Comparison of ENCODE assay signal across 28 cellular contexts in the genomic region with DNA sequence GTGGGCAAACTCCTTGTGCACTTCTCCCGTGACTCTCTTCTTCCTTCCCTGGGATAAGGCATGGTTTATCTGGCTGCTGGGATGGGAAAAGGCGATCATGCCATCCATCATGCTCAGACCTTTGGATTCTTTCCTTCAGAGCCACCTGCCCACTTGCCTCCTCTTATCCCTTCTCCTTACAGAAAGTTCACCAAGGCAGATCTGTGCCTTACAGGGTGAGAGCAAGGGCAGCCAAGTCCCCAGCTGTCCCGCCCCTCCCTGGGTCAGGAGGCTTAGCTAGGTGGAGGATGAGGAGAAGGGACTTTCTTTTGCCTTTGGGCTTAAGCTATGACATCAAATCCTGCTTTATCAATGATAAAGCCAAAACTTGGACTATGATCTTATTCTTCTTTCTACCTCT. TPM values are rescaled to one million over a fixed set of nuclear protein-coding genes. Genes with fewer than 3 reads are reported as not detected.
DNase-seq lines count a peak whose midpoint lies in the region; ATAC-seq and TF ChIP-seq lines count a peak whose summit lies in the region.
"Had no signal": no experiment of that assay in that cellular context is flagged by ENCODE, and none has a peak within 500 bp of the region (broad histone marks: within the 10 kb centered on the region; RNA-seq: fewer than 3 reads in every experiment).

No MANE protein-coding gene starts in this region.

- no peaks in the 10 kb centered on the region for H3K9me2 ChIP-seq in hepatocyte (replicated peaks; ENCODE audit: insufficient read depth)

- no peak for TF ChIP-seq EP300 in sigmoid colon (IDR thresholded peaks at IDR 0.05)

- TF ChIP-seq CTCF in left ventricle myocardium inferior (IDR thresholded peaks at IDR 0.05; ENCODE audit: borderline replicate concordance), result no peak
- no peak for TF ChIP-seq CTCF in hepatocyte (IDR thresholded peaks at IDR 0.05; ENCODE audit: poor library complexity)
- TF ChIP-seq CTCF in sigmoid colon (IDR thresholded peaks at IDR 0.05), result no peak

- intact Hi-C loops in left ventricle myocardium inferior (cut with micrococcal nuclease) (no loop called here), cardiac septum (cut with DNase I) (loop anchor here (10.0 kb wide), 1 partner anchor 435 kb away; no protein-coding TSS in a partner anchor), sigmoid colon (cut with DNase I) (no loop called here)

- H3K27ac ChIP-seq in left ventricle myocardium inferior (replicated peaks), result peak overlapping the region; percentile 0
- peak overlapping the region; percentile 58 for H3K27ac ChIP-seq in hepatocyte
- peak overlapping the region; percentile 66 to 79 (median 75) for H3K27ac ChIP-seq in sigmoid colon
- H3K27ac ChIP-seq in caudate nucleus (ENCODE audit: low read depth, low read length), result no peak overlapping the region
- H3K27ac ChIP-seq: epithelial cell of prostate, lower lobe of right lung, parathyroid adenoma had no signal

- no peaks in the 10 kb centered on the region for H3K9me3 ChIP-seq in left ventricle myocardium inferior (replicated peaks)
- no peaks in the 10 kb centered on the region for H3K9me3 ChIP-seq in hepatocyte (ENCODE audit: low read depth)
- no peaks in the 10 kb centered on the region for H3K9me3 ChIP-seq in sigmoid colon
- H3K9me3 ChIP-seq: lower lobe of right lung, spleen, tibial nerve had no signal

- WGBS in hepatocyte (ENCODE audit: low lambda C conversion rate, missing lambda C conversion rate), result 92% methylated on average over 3 of the region's 3 CpGs
- WGBS in sigmoid colon, 2 donors, result 89 to 94% methylated on average over 3 of the region's 3 CpGs

- no peaks in the 10 kb centered on the region for H3K36me3 ChIP-seq in left ventricle myocardium inferior
- no peaks in the 10 kb centered on the region for H3K36me3 ChIP-seq in hepatocyte (replicated peaks; ENCODE audit: insufficient read depth, low read depth)
- H3K36me3 ChIP-seq in sigmoid colon, result no peaks in the 10 kb centered on the region
- H3K36me3 ChIP-seq: lower lobe of right lung, spleen, tibial nerve had no signal

- DNase-seq in left ventricle myocardium inferior (no peak), cardiac septum (ENCODE audit: low spot score) (no peak), hepatocyte (ENCODE audit: low spot score) (no peak), sigmoid colon (no peak), DMS153 treated with DMSO at 0.1 percent for 48 hours (lab: John Stamatoyannopoulos, UW; ENCODE audit: unreplicated experiment) (no peak), caudate nucleus (lab: John Stamatoyannopoulos, UW) (no peak)
- no peak for DNase-seq in activated CD4-positive, alpha-beta T cell treated with anti-CD3 and anti-CD28 coated beads for 4 hours
- DNase-seq: activated CD4-positive, alpha-beta T cell treated with anti-CD3 and anti-CD28 coated beads, Interleukin-2, amount 10 ng/mL, durations not matched to agents 24 days and 14 days; activated CD8-positive, alpha-beta memory T cell treated with anti-CD3 and anti-CD28 coated beads for 24 hours; amygdala; DMS79; effector memory CD4-positive, alpha-beta T cell; NCI-H2107; NCI-H345; NCI-H69; spleen; stimulated activated CD4-positive, alpha-beta T cell treated with anti-CD3 and anti-CD28 coated beads, Interleukin-2, amount 100 ng/mL, for 24 hours; stimulated activated CD8-positive, alpha-beta memory T cell treated with anti-CD3 and anti-CD28 coated beads, Interleukin-4, amount 100 ng/mL, for 48 hours; stimulated activated naive CD8-positive, alpha-beta T cell treated with anti-CD3 and anti-CD28 coated beads, Interleukin-15, amount 100 ng/mL, for 72 hours; T-helper 9 cell had no signal

- H3K4me3 ChIP-seq in left ventricle myocardium inferior (no peak overlapping the region), hepatocyte (no peak overlapping the region), sigmoid colon (no peak overlapping the region)
- H3K4me3 ChIP-seq: coronary artery, lower lobe of right lung, spleen, tibial nerve had no signal

- no peak for TF ChIP-seq POLR2A in sigmoid colon (IDR thresholded peaks at IDR 0.05)

- no peaks in the 10 kb centered on the region for H3K27me3 ChIP-seq in left ventricle myocardium inferior (ENCODE audit: low read depth)
- H3K27me3 ChIP-seq in hepatocyte, result no peaks in the 10 kb centered on the region
- no peaks in the 10 kb centered on the region for H3K27me3 ChIP-seq in sigmoid colon
- H3K27me3 ChIP-seq: tibial nerve had no signal

- H4K20me1 ChIP-seq in hepatocyte (ENCODE audit: insufficient read depth, poor library complexity, severe bottlenecking), result no peaks in the 10 kb centered on the region

- no peak for ATAC-seq in GM18873 (IDR thresholded peaks at IDR 0.05; ENCODE audit: low FRiP score, unreplicated experiment)
- ATAC-seq: natural killer cell treated with Interleukin-12 subunit alpha and Interleukin-12 subunit beta and Interleukin-15 and Interleukin-18, amount 100 ng/mL, for 72 hours; stimulated activated naive CD8-positive, alpha-beta T cell treated with anti-CD3 and anti-CD28 coated beads, Interleukin-15, amount 100 ng/mL, for 72 hours had no signal

- peaks cover 25% of the 10 kb centered on the region for H3K4me1 ChIP-seq in left ventricle myocardium inferior
- H3K4me1 ChIP-seq in hepatocyte (ENCODE audit: insufficient read depth), result peaks cover 13% of the 10 kb centered on the region
- H3K4me1 ChIP-seq in sigmoid colon, result peaks cover 0 to 59% (median 47%) of the 10 kb centered on the region in 4 donors
- H3K4me1 ChIP-seq: parathyroid adenoma, spleen had no signal

- no peak overlapping the region for H2AFZ ChIP-seq in hepatocyte
- H2AFZ ChIP-seq: parathyroid adenoma had no signal

- H3K4me2 ChIP-seq in hepatocyte, result no peak overlapping the region

- H3K79me2 ChIP-seq in hepatocyte, result no peaks in the 10 kb centered on the region
- H3K79me2 ChIP-seq: parathyroid adenoma had no signal

RNA-seq across cellular contexts. Expression of a gene that starts 47.6 kb away (rescaled TPM):
- 3.1 TPM for total RNA-seq in left ventricle myocardium inferior
- 1.7 TPM for total RNA-seq in cardiac septum
- total RNA-seq in hepatocyte, result 51.0 and 54.6 TPM in 2 replicates
- polyA plus RNA-seq in hepatocyte, result 47.1 and 51.4 TPM in 2 replicates
- 10 to 100 TPM in 2 of 4 donors, 1 to 10 TPM in 2; 5.4 to 18.7 (median 10.1) TPM for total RNA-seq in sigmoid colon
- 1 to 10 TPM in 1 of 3 donors, under 1 TPM in 2; 0.23 to 3.8 (median 0.60) TPM for polyA plus RNA-seq in sigmoid colon
- total RNA-seq: activated CD4-positive, alpha-beta T cell treated with anti-CD3 and anti-CD28 coated beads, Interleukin-2, amount 10 ng/mL, durations not matched to agents 24 days and 14 days; natural killer cell treated with Interleukin-12 subunit alpha and Interleukin-12 subunit beta and Interleukin-15 and Interleukin-18, amount 100 ng/mL, for 72 hours had no signal
- polyA plus RNA-seq: CD14-positive monocyte had no signal
